1 cellular context compared by ENCODE assay signal in the genomic region with DNA sequence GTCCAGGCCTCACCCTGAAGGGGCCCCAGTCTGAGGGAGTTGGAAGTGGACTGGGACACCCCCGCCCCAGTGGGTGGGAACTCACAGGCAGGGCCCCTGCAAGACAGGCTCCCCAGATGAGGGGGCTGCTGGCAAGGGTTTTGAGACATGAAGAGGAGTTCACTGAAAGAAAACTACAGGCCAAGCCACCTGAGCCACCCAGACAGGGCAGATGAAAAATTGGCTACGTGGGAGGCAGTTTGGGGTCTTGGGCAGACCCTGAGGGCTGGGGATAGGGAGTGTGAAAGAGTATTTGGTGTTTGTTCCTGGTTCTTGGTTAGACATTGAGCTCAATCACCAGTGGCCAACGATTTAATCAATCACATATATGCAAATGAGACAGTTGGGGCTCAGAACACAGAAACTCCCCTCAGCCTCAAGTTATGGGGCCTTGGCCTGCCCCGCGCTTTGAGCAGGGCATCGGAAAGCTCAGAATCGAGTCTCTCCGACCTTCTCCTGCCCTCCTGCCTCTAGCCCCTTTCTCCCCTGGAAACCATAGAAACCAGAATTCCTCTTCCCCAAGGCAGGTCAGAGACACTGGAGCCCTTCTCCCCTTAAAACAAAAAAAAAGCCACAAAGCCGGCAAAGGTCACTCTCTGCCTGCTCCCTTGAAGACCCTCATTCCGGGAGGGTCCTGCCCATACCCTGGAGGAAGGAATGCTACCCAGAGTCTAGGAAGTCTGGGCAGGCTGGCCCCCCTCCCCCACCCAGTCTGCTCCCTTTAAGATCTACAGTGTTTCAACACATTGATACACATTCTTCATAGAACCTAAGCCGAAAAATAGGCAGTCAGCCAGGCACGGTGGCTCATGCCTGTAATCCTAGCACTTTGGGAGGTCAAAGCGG.
A peak's percentile ranks its signal among the peaks of the same experiment; 100 is the strongest.
TF ChIP-seq lines count a peak whose summit lies in the region.

No MANE protein-coding gene starts in this region.

TF ChIP-seq in HepG2, 621 proteins besides CTCF, POLR2A, EP300 and RAD21 (continued from another document and continues in another):
- TF ChIP-seq, protein P1, sequence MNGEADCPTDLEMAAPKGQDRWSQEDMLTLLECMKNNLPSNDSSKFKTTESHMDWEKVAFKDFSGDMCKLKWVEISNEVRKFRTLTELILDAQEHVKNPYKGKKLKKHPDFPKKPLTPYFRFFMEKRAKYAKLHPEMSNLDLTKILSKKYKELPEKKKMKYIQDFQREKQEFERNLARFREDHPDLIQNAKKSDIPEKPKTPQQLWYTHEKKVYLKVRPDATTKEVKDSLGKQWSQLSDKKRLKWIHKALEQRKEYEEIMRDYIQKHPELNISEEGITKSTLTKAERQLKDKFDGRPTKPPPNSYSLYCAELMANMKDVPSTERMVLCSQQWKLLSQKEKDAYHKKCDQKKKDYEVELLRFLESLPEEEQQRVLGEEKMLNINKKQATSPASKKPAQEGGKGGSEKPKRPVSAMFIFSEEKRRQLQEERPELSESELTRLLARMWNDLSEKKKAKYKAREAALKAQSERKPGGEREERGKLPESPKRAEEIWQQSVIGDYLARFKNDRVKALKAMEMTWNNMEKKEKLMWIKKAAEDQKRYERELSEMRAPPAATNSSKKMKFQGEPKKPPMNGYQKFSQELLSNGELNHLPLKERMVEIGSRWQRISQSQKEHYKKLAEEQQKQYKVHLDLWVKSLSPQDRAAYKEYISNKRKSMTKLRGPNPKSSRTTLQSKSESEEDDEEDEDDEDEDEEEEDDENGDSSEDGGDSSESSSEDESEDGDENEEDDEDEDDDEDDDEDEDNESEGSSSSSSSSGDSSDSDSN (CRISPR knock-in tag; IDR thresholded peaks at IDR 0.05): 0 out of 2 replicates have a peak, but pooled peaks have one; percentile 20
- no peak for TF ChIP-seq ZNF598 (CRISPR knock-in tag; IDR thresholded peaks at IDR 0.05; ENCODE audit: borderline replicate concordance)
- TF ChIP-seq ZNF550 (CRISPR knock-in tag; IDR thresholded peaks at IDR 0.05; ENCODE audit: borderline replicate concordance): no peak
- TF ChIP-seq ZZZ3 (CRISPR knock-in tag; IDR thresholded peaks at IDR 0.05; ENCODE audit: borderline replicate concordance): no peak
- TF ChIP-seq, protein P2, sequence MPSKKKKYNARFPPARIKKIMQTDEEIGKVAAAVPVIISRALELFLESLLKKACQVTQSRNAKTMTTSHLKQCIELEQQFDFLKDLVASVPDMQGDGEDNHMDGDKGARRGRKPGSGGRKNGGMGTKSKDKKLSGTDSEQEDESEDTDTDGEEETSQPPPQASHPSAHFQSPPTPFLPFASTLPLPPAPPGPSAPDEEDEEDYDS (CRISPR knock-in tag; IDR thresholded peaks at IDR 0.05): no peak
- no peak for TF ChIP-seq ZFP37 (CRISPR knock-in tag; IDR thresholded peaks at IDR 0.05; ENCODE audit: borderline replicate concordance)
- TF ChIP-seq HMG20B (CRISPR knock-in tag; conservative IDR thresholded peaks at IDR 0.05): no peak
- no peak for TF ChIP-seq ZNF552 (CRISPR knock-in tag; IDR thresholded peaks at IDR 0.05; ENCODE audit: borderline replicate concordance)
- no peak for TF ChIP-seq ZNF430 (CRISPR knock-in tag; IDR thresholded peaks at IDR 0.05)
- no peak for TF ChIP-seq BORCS8-MEF2B (CRISPR knock-in tag; IDR thresholded peaks at IDR 0.05)
- 0 out of 2 replicates have a peak, but pooled peaks have one; percentile 12 for TF ChIP-seq PHF21A (CRISPR knock-in tag; IDR thresholded peaks at IDR 0.05)
- no peak for TF ChIP-seq MAFK (conservative IDR thresholded peaks at IDR 0.05 in 1 of 2, IDR thresholded peaks at IDR 0.05 in 1 of 2; ENCODE audit: low read length in 2 of 2)
- TF ChIP-seq, protein P3, sequence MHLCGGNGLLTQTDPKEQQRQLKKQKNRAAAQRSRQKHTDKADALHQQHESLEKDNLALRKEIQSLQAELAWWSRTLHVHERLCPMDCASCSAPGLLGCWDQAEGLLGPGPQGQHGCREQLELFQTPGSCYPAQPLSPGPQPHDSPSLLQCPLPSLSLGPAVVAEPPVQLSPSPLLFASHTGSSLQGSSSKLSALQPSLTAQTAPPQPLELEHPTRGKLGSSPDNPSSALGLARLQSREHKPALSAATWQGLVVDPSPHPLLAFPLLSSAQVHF (CRISPR knock-in tag; IDR thresholded peaks at IDR 0.05): no peak
- 0 out of 2 replicates have a peak, but pooled peaks have one; percentile 18 for TF ChIP-seq BCL6 (CRISPR knock-in tag; IDR thresholded peaks at IDR 0.05)
- no peak for TF ChIP-seq KDM5B (CRISPR knock-in tag; IDR thresholded peaks at IDR 0.05; ENCODE audit: borderline replicate concordance)
- no peak for TF ChIP-seq MATR3 (CRISPR knock-in tag; IDR thresholded peaks at IDR 0.05)
- no peak for TF ChIP-seq ZNF34 (CRISPR knock-in tag; IDR thresholded peaks at IDR 0.05; ENCODE audit: borderline replicate concordance)
- no peak for TF ChIP-seq SNRNP70 (IDR thresholded peaks at IDR 0.05; ENCODE audit: low read depth, low read length)
- no peak for TF ChIP-seq ZNF530 (CRISPR knock-in tag; IDR thresholded peaks at IDR 0.05; ENCODE audit: low read depth)
- no peak for TF ChIP-seq KDM4B (CRISPR knock-in tag; IDR thresholded peaks at IDR 0.05)
- TF ChIP-seq ZNF230 (CRISPR knock-in tag; IDR thresholded peaks at IDR 0.05): no peak
- TF ChIP-seq, protein P4, sequence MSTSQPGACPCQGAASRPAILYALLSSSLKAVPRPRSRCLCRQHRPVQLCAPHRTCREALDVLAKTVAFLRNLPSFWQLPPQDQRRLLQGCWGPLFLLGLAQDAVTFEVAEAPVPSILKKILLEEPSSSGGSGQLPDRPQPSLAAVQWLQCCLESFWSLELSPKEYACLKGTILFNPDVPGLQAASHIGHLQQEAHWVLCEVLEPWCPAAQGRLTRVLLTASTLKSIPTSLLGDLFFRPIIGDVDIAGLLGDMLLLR (CRISPR knock-in tag; IDR thresholded peaks at IDR 0.05): no peak
- TF ChIP-seq ZNF883 (CRISPR knock-in tag; IDR thresholded peaks at IDR 0.05; ENCODE audit: not compliant biosample characterization): peak; percentile 9
- TF ChIP-seq, protein P5, sequence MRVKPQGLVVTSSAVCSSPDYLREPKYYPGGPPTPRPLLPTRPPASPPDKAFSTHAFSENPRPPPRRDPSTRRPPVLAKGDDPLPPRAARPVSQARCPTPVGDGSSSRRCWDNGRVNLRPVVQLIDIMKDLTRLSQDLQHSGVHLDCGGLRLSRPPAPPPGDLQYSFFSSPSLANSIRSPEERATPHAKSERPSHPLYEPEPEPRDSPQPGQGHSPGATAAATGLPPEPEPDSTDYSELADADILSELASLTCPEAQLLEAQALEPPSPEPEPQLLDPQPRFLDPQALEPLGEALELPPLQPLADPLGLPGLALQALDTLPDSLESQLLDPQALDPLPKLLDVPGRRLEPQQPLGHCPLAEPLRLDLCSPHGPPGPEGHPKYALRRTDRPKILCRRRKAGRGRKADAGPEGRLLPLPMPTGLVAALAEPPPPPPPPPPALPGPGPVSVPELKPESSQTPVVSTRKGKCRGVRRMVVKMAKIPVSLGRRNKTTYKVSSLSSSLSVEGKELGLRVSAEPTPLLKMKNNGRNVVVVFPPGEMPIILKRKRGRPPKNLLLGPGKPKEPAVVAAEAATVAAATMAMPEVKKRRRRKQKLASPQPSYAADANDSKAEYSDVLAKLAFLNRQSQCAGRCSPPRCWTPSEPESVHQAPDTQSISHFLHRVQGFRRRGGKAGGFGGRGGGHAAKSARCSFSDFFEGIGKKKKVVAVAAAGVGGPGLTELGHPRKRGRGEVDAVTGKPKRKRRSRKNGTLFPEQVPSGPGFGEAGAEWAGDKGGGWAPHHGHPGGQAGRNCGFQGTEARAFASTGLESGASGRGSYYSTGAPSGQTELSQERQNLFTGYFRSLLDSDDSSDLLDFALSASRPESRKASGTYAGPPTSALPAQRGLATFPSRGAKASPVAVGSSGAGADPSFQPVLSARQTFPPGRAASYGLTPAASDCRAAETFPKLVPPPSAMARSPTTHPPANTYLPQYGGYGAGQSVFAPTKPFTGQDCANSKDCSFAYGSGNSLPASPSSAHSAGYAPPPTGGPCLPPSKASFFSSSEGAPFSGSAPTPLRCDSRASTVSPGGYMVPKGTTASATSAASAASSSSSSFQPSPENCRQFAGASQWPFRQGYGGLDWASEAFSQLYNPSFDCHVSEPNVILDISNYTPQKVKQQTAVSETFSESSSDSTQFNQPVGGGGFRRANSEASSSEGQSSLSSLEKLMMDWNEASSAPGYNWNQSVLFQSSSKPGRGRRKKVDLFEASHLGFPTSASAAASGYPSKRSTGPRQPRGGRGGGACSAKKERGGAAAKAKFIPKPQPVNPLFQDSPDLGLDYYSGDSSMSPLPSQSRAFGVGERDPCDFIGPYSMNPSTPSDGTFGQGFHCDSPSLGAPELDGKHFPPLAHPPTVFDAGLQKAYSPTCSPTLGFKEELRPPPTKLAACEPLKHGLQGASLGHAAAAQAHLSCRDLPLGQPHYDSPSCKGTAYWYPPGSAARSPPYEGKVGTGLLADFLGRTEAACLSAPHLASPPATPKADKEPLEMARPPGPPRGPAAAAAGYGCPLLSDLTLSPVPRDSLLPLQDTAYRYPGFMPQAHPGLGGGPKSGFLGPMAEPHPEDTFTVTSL (CRISPR knock-in tag; IDR thresholded peaks at IDR 0.05; ENCODE audit: borderline replicate concordance): no peak
- TF ChIP-seq, protein P6, sequence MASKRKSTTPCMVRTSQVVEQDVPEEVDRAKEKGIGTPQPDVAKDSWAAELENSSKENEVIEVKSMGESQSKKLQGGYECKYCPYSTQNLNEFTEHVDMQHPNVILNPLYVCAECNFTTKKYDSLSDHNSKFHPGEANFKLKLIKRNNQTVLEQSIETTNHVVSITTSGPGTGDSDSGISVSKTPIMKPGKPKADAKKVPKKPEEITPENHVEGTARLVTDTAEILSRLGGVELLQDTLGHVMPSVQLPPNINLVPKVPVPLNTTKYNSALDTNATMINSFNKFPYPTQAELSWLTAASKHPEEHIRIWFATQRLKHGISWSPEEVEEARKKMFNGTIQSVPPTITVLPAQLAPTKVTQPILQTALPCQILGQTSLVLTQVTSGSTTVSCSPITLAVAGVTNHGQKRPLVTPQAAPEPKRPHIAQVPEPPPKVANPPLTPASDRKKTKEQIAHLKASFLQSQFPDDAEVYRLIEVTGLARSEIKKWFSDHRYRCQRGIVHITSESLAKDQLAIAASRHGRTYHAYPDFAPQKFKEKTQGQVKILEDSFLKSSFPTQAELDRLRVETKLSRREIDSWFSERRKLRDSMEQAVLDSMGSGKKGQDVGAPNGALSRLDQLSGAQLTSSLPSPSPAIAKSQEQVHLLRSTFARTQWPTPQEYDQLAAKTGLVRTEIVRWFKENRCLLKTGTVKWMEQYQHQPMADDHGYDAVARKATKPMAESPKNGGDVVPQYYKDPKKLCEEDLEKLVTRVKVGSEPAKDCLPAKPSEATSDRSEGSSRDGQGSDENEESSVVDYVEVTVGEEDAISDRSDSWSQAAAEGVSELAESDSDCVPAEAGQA (IDR thresholded peaks at IDR 0.05; ENCODE audit: low read depth): no peak
- TF ChIP-seq, protein P6 (CRISPR knock-in tag; IDR thresholded peaks at IDR 0.05; ENCODE audit: borderline replicate concordance): no peak
- TF ChIP-seq, protein P7, sequence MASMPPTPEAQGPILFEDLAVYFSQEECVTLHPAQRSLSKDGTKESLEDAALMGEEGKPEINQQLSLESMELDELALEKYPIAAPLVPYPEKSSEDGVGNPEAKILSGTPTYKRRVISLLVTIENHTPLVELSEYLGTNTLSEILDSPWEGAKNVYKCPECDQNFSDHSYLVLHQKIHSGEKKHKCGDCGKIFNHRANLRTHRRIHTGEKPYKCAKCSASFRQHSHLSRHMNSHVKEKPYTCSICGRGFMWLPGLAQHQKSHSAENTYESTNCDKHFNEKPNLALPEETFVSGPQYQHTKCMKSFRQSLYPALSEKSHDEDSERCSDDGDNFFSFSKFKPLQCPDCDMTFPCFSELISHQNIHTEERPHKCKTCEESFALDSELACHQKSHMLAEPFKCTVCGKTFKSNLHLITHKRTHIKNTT (CRISPR knock-in tag; IDR thresholded peaks at IDR 0.05): no peak
- no peak for TF ChIP-seq SOX6 (IDR thresholded peaks at IDR 0.05)
- TF ChIP-seq SOX6 (CRISPR knock-in tag; IDR thresholded peaks at IDR 0.05): no peak
- no peak for TF ChIP-seq PHB2 (IDR thresholded peaks at IDR 0.05; ENCODE audit: partially characterized antibody)
- TF ChIP-seq ZNF263 (CRISPR knock-in tag; IDR thresholded peaks at IDR 0.05): no peak
- TF ChIP-seq ZNF570 (CRISPR knock-in tag; IDR thresholded peaks at IDR 0.05; ENCODE audit: borderline replicate concordance): no peak
- TF ChIP-seq ELF3 (CRISPR knock-in tag; IDR thresholded peaks at IDR 0.05): no peak
- 0 out of 2 replicates have a peak, but pooled peaks have one; percentile 9 for TF ChIP-seq NR2F2 (IDR thresholded peaks at IDR 0.05; ENCODE audit: borderline replicate concordance, low read depth)
- no peak for TF ChIP-seq ZNF703 (CRISPR knock-in tag; IDR thresholded peaks at IDR 0.05; ENCODE audit: borderline replicate concordance)
- TF ChIP-seq SIN3A (IDR thresholded peaks at IDR 0.05; ENCODE audit: borderline replicate concordance, low read depth, low read length): no peak
- TF ChIP-seq, protein P8, sequence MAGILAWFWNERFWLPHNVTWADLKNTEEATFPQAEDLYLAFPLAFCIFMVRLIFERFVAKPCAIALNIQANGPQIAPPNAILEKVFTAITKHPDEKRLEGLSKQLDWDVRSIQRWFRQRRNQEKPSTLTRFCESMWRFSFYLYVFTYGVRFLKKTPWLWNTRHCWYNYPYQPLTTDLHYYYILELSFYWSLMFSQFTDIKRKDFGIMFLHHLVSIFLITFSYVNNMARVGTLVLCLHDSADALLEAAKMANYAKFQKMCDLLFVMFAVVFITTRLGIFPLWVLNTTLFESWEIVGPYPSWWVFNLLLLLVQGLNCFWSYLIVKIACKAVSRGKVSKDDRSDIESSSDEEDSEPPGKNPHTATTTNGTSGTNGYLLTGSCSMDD (CRISPR knock-in tag; IDR thresholded peaks at IDR 0.05): no peak
- TF ChIP-seq ARNT (IDR thresholded peaks at IDR 0.05): no peak
- TF ChIP-seq, protein P9, sequence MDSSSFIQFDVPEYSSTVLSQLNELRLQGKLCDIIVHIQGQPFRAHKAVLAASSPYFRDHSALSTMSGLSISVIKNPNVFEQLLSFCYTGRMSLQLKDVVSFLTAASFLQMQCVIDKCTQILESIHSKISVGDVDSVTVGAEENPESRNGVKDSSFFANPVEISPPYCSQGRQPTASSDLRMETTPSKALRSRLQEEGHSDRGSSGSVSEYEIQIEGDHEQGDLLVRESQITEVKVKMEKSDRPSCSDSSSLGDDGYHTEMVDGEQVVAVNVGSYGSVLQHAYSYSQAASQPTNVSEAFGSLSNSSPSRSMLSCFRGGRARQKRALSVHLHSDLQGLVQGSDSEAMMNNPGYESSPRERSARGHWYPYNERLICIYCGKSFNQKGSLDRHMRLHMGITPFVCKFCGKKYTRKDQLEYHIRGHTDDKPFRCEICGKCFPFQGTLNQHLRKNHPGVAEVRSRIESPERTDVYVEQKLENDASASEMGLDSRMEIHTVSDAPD (CRISPR knock-in tag; IDR thresholded peaks at IDR 0.05): no peak
- TF ChIP-seq CCDC6 (CRISPR knock-in tag; IDR thresholded peaks at IDR 0.05): no peak
